In the genomic region with DNA sequence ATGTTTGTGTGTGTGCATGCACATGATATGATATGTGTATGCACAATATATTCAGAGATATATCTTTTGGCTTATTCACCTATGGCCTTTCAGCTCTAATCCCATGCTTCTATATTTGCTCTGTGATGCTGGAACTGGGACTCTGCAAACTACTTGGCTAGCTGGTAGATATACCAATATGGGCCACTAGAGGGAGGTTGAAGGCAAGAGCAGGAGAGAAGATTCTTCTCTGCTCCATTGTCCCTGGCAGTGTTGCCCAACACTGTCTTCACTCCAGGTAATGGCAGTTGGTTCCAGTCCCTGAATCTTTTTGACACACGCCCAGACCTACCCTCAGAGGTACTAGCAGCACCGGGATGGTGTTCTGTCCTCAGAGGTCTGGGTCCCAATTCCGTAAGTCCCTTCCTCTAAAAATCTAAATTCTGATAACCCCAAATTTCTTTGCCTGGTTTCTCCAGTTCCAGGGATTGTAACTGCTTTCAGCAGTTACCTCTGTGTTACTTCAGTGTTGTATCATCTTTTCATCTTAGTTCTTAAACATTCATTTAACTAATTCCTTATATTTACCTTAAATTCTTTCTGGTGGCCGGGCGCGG, we compare ENCODE assay signal across 8 cellular contexts. TPM values are rescaled to one million over a fixed set of nuclear protein-coding genes. Genes with fewer than 3 reads are reported as not detected.
DNase-seq lines count a peak whose midpoint lies in the region; ATAC-seq, FAIRE-seq and TF ChIP-seq lines count a peak whose summit lies in the region.

No MANE protein-coding gene starts in this region.

- TF ChIP-seq POLR2A in GM12878 (IDR thresholded peaks at IDR 0.05; ENCODE audit: low read depth, low read length): no peak

- no peaks in the 10 kb centered on the region for H3K36me3 Mint-ChIP-seq in stimulated activated effector memory CD8-positive, alpha-beta T cell treated with anti-CD3 and anti-CD28 coated beads, Interleukin-12 subunit alpha, Interleukin-12 subunit beta, amount 100 ng/mL, for 72 hours

- H3K27me3 ChIP-seq in GM12878 (replicated peaks in 1 of 2; ENCODE audit: control insufficient read depth in 2 of 2, insufficient read depth in 2 of 2, low read length in 1 of 2): no peaks in the 10 kb centered on the region

- no TSS peak for BruUV-seq in GM12878 (replicated peaks; lab: Mats Ljungman, UMichigan)

- H3K36me3 ChIP-seq in GM12878 (ENCODE audit: control insufficient read depth in 2 of 2, insufficient read depth in 2 of 2, low read length in 1 of 2): no peaks in the 10 kb centered on the region

- no peak overlapping the region for H2AFZ ChIP-seq in GM12878 (ENCODE audit: control insufficient read depth, low read depth, low read length)

- POLR2A ChIA-PET in GM12878 (lab: Charles Lee): interaction anchor here (0.7 kb wide), 1 partner anchor 339 kb away, joined by 3 read pairs; no protein-coding TSS in a partner anchor

- in situ Hi-C loops in KBM-7 (cut with MboI; ENCODE audit: low pct_unique_long_range_greater_than_20kb, low sequenced_read_pairs) (no loop called here), GM12878 (cut with MboI) (no loop called here)

- ATAC-seq in GM19463 (IDR thresholded peaks at IDR 0.05; ENCODE audit: unreplicated experiment) (peak; percentile 58), GM12878 (peak; percentile 95)
- ATAC-seq in stimulated activated effector memory CD8-positive, alpha-beta T cell treated with anti-CD3 and anti-CD28 coated beads, Interleukin-12 subunit alpha, Interleukin-12 subunit beta, amount 100 ng/mL, for 72 hours: peak; percentile 70

- peak; percentile 18 for FAIRE-seq in GM12878 (lab: Jason Lieb, UNC)

- H3K4me3 Mint-ChIP-seq in stimulated activated effector memory CD8-positive, alpha-beta T cell treated with anti-CD3 and anti-CD28 coated beads, Interleukin-12 subunit alpha, Interleukin-12 subunit beta, amount 100 ng/mL, for 72 hours: no peak overlapping the region

- TF ChIP-seq EP300 in GM12878 (IDR thresholded peaks at IDR 0.05; ENCODE audit: borderline replicate concordance in 1 of 2, control insufficient read depth in 1 of 2, low read depth in 2 of 2, low read length in 2 of 2): no peak

- SMC1A ChIA-PET in GM12878 (lab: Charles Lee; ENCODE audit: uncharacterized antibody, unreplicated experiment): interaction anchor here (0.8 to 3.3 kb wide), 15 partner anchors 9 to 453 kb away, joined by 3 to 27 read pairs (median 4); no protein-coding TSS in a partner anchor

- H3K27ac Mint-ChIP-seq in stimulated activated effector memory CD8-positive, alpha-beta T cell treated with anti-CD3 and anti-CD28 coated beads, Interleukin-12 subunit alpha, Interleukin-12 subunit beta, amount 100 ng/mL, for 72 hours: no peak overlapping the region

- H3K9me3 ChIP-seq in GM12878 (replicated peaks; ENCODE audit: control insufficient read depth, insufficient read depth, low read length): no peaks in the 10 kb centered on the region

- H3K4me1 ChIP-seq in GM12878 (ENCODE audit: control insufficient read depth, insufficient read depth, low read length): no peaks in the 10 kb centered on the region

- H3K9me3 Mint-ChIP-seq in stimulated activated effector memory CD8-positive, alpha-beta T cell treated with anti-CD3 and anti-CD28 coated beads, Interleukin-12 subunit alpha, Interleukin-12 subunit beta, amount 100 ng/mL, for 72 hours: no peaks in the 10 kb centered on the region

- no peak overlapping the region for H3K4me3 ChIP-seq in GM12878

- RAD21 ChIA-PET in GM12878 (lab: Charles Lee; ENCODE audit: unreplicated experiment): interaction anchor here (1.2 to 2.7 kb wide), 4 partner anchors 253 to 392 kb away, joined by 3 to 13 read pairs (median 8); no protein-coding TSS in a partner anchor

- CTCF ChIA-PET in GM12878 (lab: Yijun Ruan, JAX): interaction anchor here (0.7 to 3.4 kb wide), 26 partner anchors 13 to 761 kb away, joined by 3 to 23 read pairs (median 5); no protein-coding TSS in a partner anchor

- H3K4me2 ChIP-seq in GM12878 (ENCODE audit: control insufficient read depth, insufficient read depth): no peak overlapping the region

- no peak overlapping the region for H3K9ac ChIP-seq in GM12878 (ENCODE audit: control insufficient read depth, insufficient read depth, low read length)

- intact Hi-C loops in GM12878 (cut with micrococcal nuclease; ENCODE audit: unreplicated experiment): loop anchor here (2.0 kb wide), 2 partner anchors 301 to 393 kb away; no protein-coding TSS in a partner anchor

- peak; percentile 72 to 92 (median 85) for TF ChIP-seq CTCF in GM12878 (IDR thresholded peaks at IDR 0.05 in 2 of 3, conservative IDR thresholded peaks at IDR 0.05 in 1 of 3; ENCODE audit: control insufficient read depth in 2 of 3, extremely low read depth in 1 of 3, insufficient read depth in 1 of 3, low read depth in 3 of 3, low read length in 3 of 3)

- no peak overlapping the region for H3K27ac ChIP-seq in GM12878 (ENCODE audit: control insufficient read depth, insufficient read depth)

- peak; percentile 63 for DNase-seq in EH (ENCODE audit: low read depth)
- DNase-seq in KBM-7: peak; percentile 69
- DNase-seq in RKO (ENCODE audit: low spot score): peak; percentile 64
- no peak for DNase-seq in GM12878 (ENCODE audit: low read depth, low spot score)
- peak; percentile 78 for DNase-seq in iPS-NIHi11 (ENCODE audit: low spot score)
- peak in 1 of 2 donors; percentile 59 for DNase-seq in stimulated activated effector memory CD8-positive, alpha-beta T cell treated with anti-CD3 and anti-CD28 coated beads, Interleukin-12 subunit alpha, Interleukin-12 subunit beta, amount 100 ng/mL, for 72 hours (ENCODE audit: low spot score in 2 of 2)
- no peak for DNase-seq in activated CD8-positive, alpha-beta memory T cell treated with anti-CD3 and anti-CD28 coated beads, Interleukin-2, amount 50 U/mL, for 4 hours

- no peaks in the 10 kb centered on the region for H4K20me1 ChIP-seq in GM12878 (ENCODE audit: control insufficient read depth, insufficient read depth)

- TF ChIP-seq RAD21 in GM12878 (IDR thresholded peaks at IDR 0.05; ENCODE audit: insufficient read depth, low read depth, low read length): peak; percentile 61

- H3K79me2 ChIP-seq in GM12878 (ENCODE audit: control insufficient read depth, insufficient read depth, low read length): no peaks in the 10 kb centered on the region

- 59% methylated on average over 6 of the region's 6 CpGs for WGBS in GM12878 (ENCODE audit: insufficient coverage, insufficient replicate concordance, low lambda C conversion rate, missing lambda C conversion rate)

- no peaks in the 10 kb centered on the region for H3K4me1 Mint-ChIP-seq in stimulated activated effector memory CD8-positive, alpha-beta T cell treated with anti-CD3 and anti-CD28 coated beads, Interleukin-12 subunit alpha, Interleukin-12 subunit beta, amount 100 ng/mL, for 72 hours

TF ChIP-seq in GM12878, 131 proteins besides CTCF, POLR2A, EP300 and RAD21:
- TF ChIP-seq MTA3 (IDR thresholded peaks at IDR 0.05; ENCODE audit: borderline replicate concordance, low read length) (no peak), SMC3 (IDR thresholded peaks at IDR 0.05; ENCODE audit: borderline replicate concordance, low read length) (peak; percentile 56; the same call in 1 of the 2 replicates), IKZF2 (IDR thresholded peaks at IDR 0.05) (0 out of 4 replicates have a peak, but pooled peaks of 1 of the 2 experiments have one; percentile 21), IKZF1 (conservative IDR thresholded peaks at IDR 0.05) (peak; percentile 45; the same call in 1 of the 2 replicates)

RNA-seq across cellular contexts. Expression of a gene that starts 44.7 kb away (rescaled TPM):
- total RNA-seq in GM12878 (2013; cell fraction: nucleolus; rRNA removed): 14.4 and 17.4 TPM in 2 replicates
- 16.8 and 25.6 TPM in 2 replicates for total RNA-seq in GM12878 (2014; rRNA removed)
- total RNA-seq in GM12878 (2014; rRNA removed; fragmentation: Illumina TruSeq; extraction: Trizol): 12.7 and 13.6 TPM in 2 replicates
- total RNA-seq in GM12878 (2021): 10.8 and 14.0 TPM in 2 replicates
- 6.0 TPM for polyA plus RNA-seq in GM12878 (2011; ENCODE audit: low read depth)
- polyA plus RNA-seq in GM12878 (2011; rRNA removed): 15.3 and 22.6 TPM in 2 replicates
- polyA plus RNA-seq in GM12878 (2011; cell fraction: cytosol; rRNA removed): 23.9 and 32.5 TPM in 2 replicates
- 12.3 and 19.7 TPM in 2 replicates for polyA plus RNA-seq in GM12878 (2011; cell fraction: nucleus; rRNA removed)
- 11.9 and 12.3 TPM in 2 replicates for polyA plus RNA-seq in GM12878 (2012)
- polyA plus RNA-seq in GM12878 (2014; fragmentation: Illumina TruSeq; extraction: Trizol): 10.3 and 11.9 TPM in 2 replicates
- 10 to 100 TPM; 18.8 to 29.0 TPM for polyA plus RNA-seq in GM12878 (2014; fragmentation: Nextera tagmentation; extraction: Ambion mirVana)
- polyA plus RNA-seq in GM12878 (2014; rRNA removed): 15.3 and 20.3 TPM in 2 replicates
- polyA plus RNA-seq in GM12878 (2016; fragmentation: Nextera tagmentation; extraction: Ambion mirVana): 10 to 100 TPM; 13.6 to 19.0 TPM
- polyA minus RNA-seq in GM12878 (2011; rRNA and poly(A)+ RNA removed): 6.5 and 16.8 TPM in 2 replicates
- polyA minus RNA-seq in GM12878 (2011; cell fraction: cytosol; rRNA and poly(A)+ RNA removed): 6.8 and 8.3 TPM in 2 replicates
- polyA minus RNA-seq in GM12878 (2011; cell fraction: nucleus; rRNA and poly(A)+ RNA removed): 10.2 and 23.1 TPM in 2 replicates

Comparison
In these comparisons a context has a peak if more than half of its experiments do, and no peak if none do; other contexts are left out.
1. DNase-seq: peak in EH (single experiment), KBM-7 (single experiment), RKO (single experiment) and iPS-NIHi11 (single experiment); none in GM12878 (single experiment) and activated CD8-positive, alpha-beta memory T cell treated with anti-CD3 and anti-CD28 coated beads, Interleukin-2, amount 50 U/mL, for 4 hours (single experiment).
2. Peak in every context shown above with its lines, with median percentiles within 50 percentile points of each other: ATAC-seq.